20 cellular contexts compared by ENCODE assay signal in genomic region chr1:119984771-119985170, GRCh38.
DNase-seq lines count a peak whose midpoint lies in the region; ATAC-seq and TF ChIP-seq lines count a peak whose summit lies in the region.
"Had no signal": no experiment of that assay in that cellular context is flagged by ENCODE, and none has a peak within 500 bp of the region (broad histone marks: within the 10 kb centered on the region; RNA-seq: fewer than 3 reads in every experiment).

No MANE protein-coding gene starts in this region.

- intact Hi-C loops in PC-3 (cut with micrococcal nuclease) = no loop called here

- TF ChIP-seq POLR2A in Peyer's patch (IDR thresholded peaks at IDR 0.05) = no peak

- H3K27me3 ChIP-seq in SK-N-SH (ENCODE audit: insufficient read depth) (no peaks in the 10 kb centered on the region), RWPE2 (ENCODE audit: insufficient read depth, poor library complexity, severe bottlenecking) (no peaks in the 10 kb centered on the region), foreskin keratinocyte (no peaks in the 10 kb centered on the region), trophoblast cell (ENCODE audit: insufficient read depth, low read length) (no peaks in the 10 kb centered on the region), PC-3 (ENCODE audit: low read length) (no peaks in the 10 kb centered on the region), Peyer's patch (no peaks in the 10 kb centered on the region)
- H3K27me3 ChIP-seq: right lobe of liver, suprapubic skin had no signal

- H3K4me1 ChIP-seq in SK-N-SH (ENCODE audit: control insufficient read depth in 1 of 2, insufficient read depth in 2 of 2, low read depth in 1 of 2, low read length in 1 of 2) (peaks cover 18 to 48% of the 10 kb centered on the region in 2 experiments), RWPE2 (ENCODE audit: insufficient read depth, poor library complexity, severe bottlenecking) (peaks cover 24% of the 10 kb centered on the region), foreskin keratinocyte (peaks cover 39% of the 10 kb centered on the region), trophoblast cell (ENCODE audit: control insufficient read depth in 1 of 2, insufficient read depth in 2 of 2, low read length in 2 of 2) (no peaks in the 10 kb centered on the region), PC-3 (ENCODE audit: insufficient read depth, low read length) (peaks cover 46% of the 10 kb centered on the region), Peyer's patch (no peaks in the 10 kb centered on the region)
- H3K4me1 ChIP-seq: right lobe of liver had no signal

- CTCF ChIA-PET in SK-N-SH (lab: Yijun Ruan, JAX) (interaction anchor here (2.2 kb wide), 1 partner anchor 16 kb away, joined by 6 read pairs; no protein-coding TSS in a partner anchor), PC-3 (lab: Charles Lee) (no interaction called here)

- H3K9me2 ChIP-seq in SK-N-SH = no peaks in the 10 kb centered on the region
- H3K9me2 ChIP-seq in PC-3 (replicated peaks; ENCODE audit: low read length) = no peaks in the 10 kb centered on the region

- no peak for TF ChIP-seq EP300 in SK-N-SH (IDR thresholded peaks at IDR 0.05; ENCODE audit: borderline replicate concordance in 1 of 2, low read depth in 1 of 2, low read length in 1 of 2)

- no peak overlapping the region for H3K23ac ChIP-seq in trophoblast cell (ENCODE audit: low read length)

- H3K9ac ChIP-seq in SK-N-SH = no peak overlapping the region
- no peak overlapping the region for H3K9ac ChIP-seq in trophoblast cell (ENCODE audit: low read length)
- H3K9ac ChIP-seq in PC-3 (ENCODE audit: low read length) = no peak overlapping the region
- H3K9ac ChIP-seq: KMS-11 had no signal

- no TSS peak for BruUV-seq in PC-3 (replicated peaks; lab: Mats Ljungman, UMichigan)

- no peak overlapping the region for H3K4ac ChIP-seq in trophoblast cell (ENCODE audit: low read depth, low read length)

- ATAC-seq in SK-N-SH treated with all-trans-retinoic acid at 6 μM for 48 hours (no peak), RWPE2 (ENCODE audit: low read depth) (peak; percentile 8; the same call in 1 of the 3 replicates), foreskin keratinocyte (peak; percentile 31), PC-3 (no peak)
- ATAC-seq: activated CD8-positive, alpha-beta T cell treated with anti-CD3 and anti-CD28 coated beads for 36 hours; GM12878; right lobe of liver had no signal

- H3K18ac ChIP-seq in trophoblast cell (ENCODE audit: low read length) = no peak overlapping the region

- no peak overlapping the region for H3K14ac ChIP-seq in trophoblast cell (ENCODE audit: low read length)

- no peaks in the 10 kb centered on the region for H3K79me1 ChIP-seq in trophoblast cell (ENCODE audit: low read length)

- H3F3A ChIP-seq in SK-N-SH (replicated peaks; ENCODE audit: insufficient read depth) (peaks cover 40% of the 10 kb centered on the region), PC-3 (ENCODE audit: low read length, unreplicated experiment) (no peaks in the 10 kb centered on the region)

- H3K4me2 ChIP-seq in SK-N-SH = peak overlapping the region; percentile 35; the same call in 1 of the 2 replicates
- no peak overlapping the region for H3K4me2 ChIP-seq in trophoblast cell (ENCODE audit: low read length)
- H3K4me2 ChIP-seq in PC-3 (ENCODE audit: low read length) = no peak overlapping the region
- H3K4me2 ChIP-seq: KMS-11 had no signal

- no peak overlapping the region for H2BK120ac ChIP-seq in trophoblast cell (ENCODE audit: insufficient read depth, low read length, poor library complexity)

- H4K91ac ChIP-seq in trophoblast cell (ENCODE audit: low read depth, low read length) = no peak overlapping the region

- DNase-seq in SK-N-SH (no peak), RWPE2 (ENCODE audit: low spot score) (no peak), foreskin keratinocyte (peak; percentile 41 to 70), trophoblast cell (peak; percentile 12 to 45), NCI-H1417 treated with DMSO at 0.1 percent for 48 hours (lab: John Stamatoyannopoulos, UW) (no peak), PC-3 (no peak), Peyer's patch (no peak)
- DNase-seq: 8988T; activated CD8-positive, alpha-beta T cell treated with anti-CD3 and anti-CD28 coated beads for 36 hours; kidney; MV-4-11; NCI-H510A treated with DMSO at 0.1 percent for 48 hours; right lobe of liver; SIG-M5; stimulated activated CD4-positive, alpha-beta T cell treated with anti-CD3 and anti-CD28 coated beads, Interleukin-12 subunit alpha, Interleukin-12 subunit beta, amount 100 ng/mL, for 4 hours; stimulated activated CD4-positive, alpha-beta T cell treated with anti-CD3 and anti-CD28 coated beads, Interleukin-4, amount 100 ng/mL, for 1 hour had no signal

- 22% methylated on average over 1 of the region's 1 CpG for WGBS in SK-N-SH (ENCODE audit: low lambda C conversion rate)
- WGBS in trophoblast cell (ENCODE audit: extremely low coverage, insufficient coverage, insufficient read length) = no CpG with 5 or more reads among the region's 1 CpG

- no peak overlapping the region for H4K12ac ChIP-seq in trophoblast cell (ENCODE audit: low read depth, low read length)

- H3K79me2 ChIP-seq in SK-N-SH (ENCODE audit: insufficient read depth) = peaks cover 77% of the 10 kb centered on the region
- H3K79me2 ChIP-seq in trophoblast cell (ENCODE audit: control insufficient read depth, insufficient read depth, low read length, poor library complexity) = no peaks in the 10 kb centered on the region
- H3K79me2 ChIP-seq in PC-3 (ENCODE audit: low read length) = no peaks in the 10 kb centered on the region

- H3K27ac ChIP-seq in SK-N-SH (ENCODE audit: low read depth in 2 of 2, low read length in 1 of 2) (peak overlapping the region in 1 of 2 experiments; percentile 94; a peak in 2 of 4 replicates), RWPE2 (ENCODE audit: poor library complexity, severe bottlenecking) (no peak overlapping the region), foreskin keratinocyte (no peak overlapping the region), trophoblast cell (ENCODE audit: low read depth, low read length) (no peak overlapping the region), PC-3 (ENCODE audit: low read length) (no peak overlapping the region), Peyer's patch (no peak overlapping the region)
- H3K27ac ChIP-seq: KMS-11, right lobe of liver, suprapubic skin had no signal

- H4K8ac ChIP-seq in trophoblast cell (ENCODE audit: low read depth, low read length) = no peak overlapping the region

- H4K20me1 ChIP-seq in SK-N-SH (ENCODE audit: insufficient read depth) (no peaks in the 10 kb centered on the region; the same call in 1 of the 2 replicates), PC-3 (ENCODE audit: low read length) (no peaks in the 10 kb centered on the region)

- H2BK12ac ChIP-seq in trophoblast cell (ENCODE audit: low read length) = no peak overlapping the region

- POLR2A ChIA-PET in SK-N-SH (lab: Yijun Ruan, JAX) (no interaction called here), PC-3 (lab: Charles Lee; ENCODE audit: unreplicated experiment) (no interaction called here)

- H2BK5ac ChIP-seq in trophoblast cell (ENCODE audit: low read depth, low read length, poor library complexity) = no peak overlapping the region

- H2AFZ ChIP-seq in SK-N-SH (ENCODE audit: low read depth) = no peak overlapping the region
- H2AFZ ChIP-seq in trophoblast cell (ENCODE audit: insufficient read depth, low read length, poor library complexity) = no peak overlapping the region
- no peak overlapping the region for H2AFZ ChIP-seq in PC-3 (ENCODE audit: low read length)

- H3K4me3 ChIP-seq in SK-N-SH (ENCODE audit: low read depth in 2 of 2, low read length in 1 of 2) = no peak overlapping the region
- no peak overlapping the region for H3K4me3 ChIP-seq in RWPE2 (ENCODE audit: severe bottlenecking)
- H3K4me3 ChIP-seq in trophoblast cell (ENCODE audit: low read depth, low read length) = no peak overlapping the region
- no peak overlapping the region for H3K4me3 ChIP-seq in PC-3 (ENCODE audit: low read length)
- H3K4me3 ChIP-seq in Peyer's patch = no peak overlapping the region
- H3K4me3 ChIP-seq: GM12878, right lobe of liver, suprapubic skin had no signal

- TF ChIP-seq RAD21 in SK-N-SH (IDR thresholded peaks at IDR 0.05; ENCODE audit: low read length) = no peak

- H2AK5ac ChIP-seq in trophoblast cell (ENCODE audit: low read length) = no peak overlapping the region

- TF ChIP-seq CTCF in SK-N-SH (IDR thresholded peaks at IDR 0.05) = no peak
- no peak for TF ChIP-seq CTCF in RWPE2 (IDR thresholded peaks at IDR 0.05; ENCODE audit: poor library complexity, severe bottlenecking)
- TF ChIP-seq CTCF in foreskin keratinocyte (conservative IDR thresholded peaks at IDR 0.05) = no peak
- TF ChIP-seq CTCF in PC-3 (conservative IDR thresholded peaks at IDR 0.05; ENCODE audit: low read depth, low read length) = no peak
- no peak for TF ChIP-seq CTCF in Peyer's patch (IDR thresholded peaks at IDR 0.05)

- no peaks in the 10 kb centered on the region for H3K9me3 ChIP-seq in SK-N-SH
- H3K9me3 ChIP-seq in RWPE2 (ENCODE audit: severe bottlenecking) = no peaks in the 10 kb centered on the region
- H3K9me3 ChIP-seq in trophoblast cell (ENCODE audit: insufficient read depth, low read depth, low read length) = no peaks in the 10 kb centered on the region
- H3K9me3 ChIP-seq in PC-3 (ENCODE audit: low read length) = no peaks in the 10 kb centered on the region
- no peaks in the 10 kb centered on the region for H3K9me3 ChIP-seq in Peyer's patch
- H3K9me3 ChIP-seq: right lobe of liver, suprapubic skin had no signal

- peaks cover 0 to 42% of the 10 kb centered on the region in 2 experiments for H3K36me3 ChIP-seq in SK-N-SH (replicated peaks in 1 of 2; ENCODE audit: control insufficient read depth in 1 of 2, insufficient read depth in 2 of 2, low read length in 1 of 2)
- peaks cover 15% of the 10 kb centered on the region for H3K36me3 ChIP-seq in RWPE2 (ENCODE audit: low read depth)
- peaks cover 0 to 1% of the 10 kb centered on the region in 2 experiments for H3K36me3 ChIP-seq in trophoblast cell (ENCODE audit: control insufficient read depth in 1 of 2, insufficient read depth in 2 of 2, low read length in 2 of 2)
- peaks cover 3% of the 10 kb centered on the region for H3K36me3 ChIP-seq in PC-3 (ENCODE audit: low read depth, low read length)
- no peaks in the 10 kb centered on the region for H3K36me3 ChIP-seq in Peyer's patch

TF ChIP-seq in SK-N-SH, 30 proteins besides CTCF, POLR2A, EP300 and RAD21 (continues in another document):
- TF ChIP-seq TEAD4 (IDR thresholded peaks at IDR 0.05; ENCODE audit: borderline replicate concordance, insufficient read depth) = no peak
- TF ChIP-seq MAX (IDR thresholded peaks at IDR 0.05; ENCODE audit: low read depth) = no peak

TF ChIP-seq in SK-N-SH treated with all-trans-retinoic acid at 6 μM for 48 hours, 23 proteins besides CTCF, POLR2A, EP300 and RAD21 (continues in another document):
- TF ChIP-seq ZNF565 (CRISPR knock-in tag; conservative IDR thresholded peaks at IDR 0.05; ENCODE audit: low read depth) (no peak), GLIS3 (CRISPR knock-in tag; IDR thresholded peaks at IDR 0.05) (no peak), ARNTL (CRISPR knock-in tag; IDR thresholded peaks at IDR 0.05; ENCODE audit: borderline replicate concordance, low read depth) (no peak), ISL1 (CRISPR knock-in tag; IDR thresholded peaks at IDR 0.05) (no peak), PPARA (CRISPR knock-in tag; IDR thresholded peaks at IDR 0.05; ENCODE audit: borderline replicate concordance) (no peak)

Comparison
In these comparisons a context has a peak if more than half of its experiments do, and no peak if none do; other contexts are left out.
1. DNase-seq: peak in foreskin keratinocyte (2 of 2) and trophoblast cell (2 of 2); none in SK-N-SH (single experiment), RWPE2 (single experiment), NCI-H1417 treated with DMSO at 0.1 percent for 48 hours (single experiment), PC-3 (single experiment) and Peyer's patch (0 of 3).
2. ATAC-seq: peak in RWPE2 (single experiment) and foreskin keratinocyte (single experiment); none in SK-N-SH treated with all-trans-retinoic acid at 6 μM for 48 hours (single experiment) and PC-3 (single experiment).